ENCODE assay signal across 8 cellular contexts in the genomic region with DNA sequence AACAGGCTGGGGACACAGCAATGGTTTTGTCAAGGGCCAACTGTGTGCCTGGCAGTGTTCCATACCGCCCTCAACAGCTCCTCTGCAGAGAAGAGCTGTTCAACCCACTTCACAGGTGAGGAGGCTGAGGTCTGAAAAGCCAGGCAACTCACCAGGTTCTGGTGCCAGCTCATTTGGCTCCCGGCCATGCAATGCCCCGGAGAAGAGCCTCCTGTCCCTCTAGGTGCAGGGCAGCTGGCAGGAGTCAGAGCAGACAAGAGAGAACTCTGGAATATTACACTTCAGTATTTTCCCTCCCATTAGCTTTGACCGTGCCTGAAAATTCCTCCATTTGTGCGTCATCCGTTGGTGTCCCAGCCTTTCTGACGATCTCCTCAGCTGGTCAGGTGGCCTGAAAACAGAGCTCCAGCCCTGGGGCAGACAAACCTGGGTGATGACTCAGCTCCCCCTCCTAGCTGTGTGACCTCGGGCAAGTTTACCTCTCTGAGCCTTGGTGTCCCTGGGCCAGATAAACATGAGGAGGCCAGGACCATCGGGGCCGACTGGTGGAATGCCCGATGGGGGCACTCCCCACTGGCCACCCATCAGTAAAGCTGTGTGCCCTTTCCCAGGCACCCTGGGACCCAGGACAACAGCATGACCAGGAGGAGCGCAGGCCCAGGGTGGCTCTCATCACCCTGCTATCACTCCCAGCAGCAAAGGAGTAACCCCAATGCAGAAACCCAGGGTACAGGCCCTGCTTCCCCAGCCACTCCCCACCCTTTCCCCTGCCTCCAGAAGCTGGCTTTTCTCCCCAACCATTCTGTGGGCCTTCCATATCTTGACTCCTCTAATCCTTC. TPM values are rescaled to one million over a fixed set of nuclear protein-coding genes. Genes with fewer than 3 reads are reported as not detected.
DNase-seq lines count a peak whose midpoint lies in the region; ATAC-seq, FAIRE-seq and TF ChIP-seq lines count a peak whose summit lies in the region.

No MANE protein-coding gene starts in this region.

- H3K4me3 ChIP-seq in endocrine pancreas (ENCODE audit: control insufficient read depth, insufficient read depth, low read length), result no peak overlapping the region

- H3K4me3 Mint-ChIP-seq in natural killer cell treated with Interleukin-12 subunit alpha and Interleukin-12 subunit beta and Interleukin-15 and Interleukin-18, amount 100 ng/mL, for 72 hours, result peak overlapping the region; percentile 84

- peak overlapping the region; percentile 55 for H3K9ac ChIP-seq in endocrine pancreas (ENCODE audit: control insufficient read depth, insufficient read depth, low read length)

- peak; percentile 74 for DNase-seq in H4 (ENCODE audit: low spot score)
- peak; percentile 88 for DNase-seq in RPMI7951 (ENCODE audit: low read depth)
- no peak for DNase-seq in natural killer cell treated with Interleukin-12 subunit alpha and Interleukin-12 subunit beta and Interleukin-15 and Interleukin-18, amount 100 ng/mL, for 72 hours (ENCODE audit: low spot score)
- no peak for DNase-seq in superior temporal gyrus (ENCODE audit: extremely low spot score)
- no peak for DNase-seq in D721Med (ENCODE audit: insufficient read length, low spot score)

- TF ChIP-seq CTCF in D721Med (IDR thresholded peaks at IDR 0.05; ENCODE audit: insufficient read depth, missing control alignments), result no peak

- no peaks in the 10 kb centered on the region for H3K36me3 Mint-ChIP-seq in natural killer cell treated with Interleukin-12 subunit alpha and Interleukin-12 subunit beta and Interleukin-15 and Interleukin-18, amount 100 ng/mL, for 72 hours

- no peaks in the 10 kb centered on the region for H3K9me3 Mint-ChIP-seq in natural killer cell treated with Interleukin-12 subunit alpha and Interleukin-12 subunit beta and Interleukin-15 and Interleukin-18, amount 100 ng/mL, for 72 hours

- H3K27me3 Mint-ChIP-seq in natural killer cell treated with Interleukin-12 subunit alpha and Interleukin-12 subunit beta and Interleukin-15 and Interleukin-18, amount 100 ng/mL, for 72 hours, result no peaks in the 10 kb centered on the region

- no peak for ATAC-seq in natural killer cell treated with Interleukin-12 subunit alpha and Interleukin-12 subunit beta and Interleukin-15 and Interleukin-18, amount 100 ng/mL, for 72 hours
- ATAC-seq in GM18520 (IDR thresholded peaks at IDR 0.05; ENCODE audit: unreplicated experiment), result no peak
- ATAC-seq in GM21576 (IDR thresholded peaks at IDR 0.05; ENCODE audit: unreplicated experiment), result no peak

- H3K36me3 ChIP-seq in endocrine pancreas (ENCODE audit: control insufficient read depth, insufficient read depth, low read length), result no peaks in the 10 kb centered on the region

- H3K4me1 ChIP-seq in endocrine pancreas (ENCODE audit: control insufficient read depth, insufficient read depth, low read length), result no peaks in the 10 kb centered on the region

- H3K27me3 ChIP-seq in endocrine pancreas (ENCODE audit: control insufficient read depth, insufficient read depth, low read length), result no peaks in the 10 kb centered on the region

- H3K4me1 Mint-ChIP-seq in natural killer cell treated with Interleukin-12 subunit alpha and Interleukin-12 subunit beta and Interleukin-15 and Interleukin-18, amount 100 ng/mL, for 72 hours (ENCODE audit: low read depth in 2 of 2), result peaks cover 36 to 38% of the 10 kb centered on the region in 2 donors

- FAIRE-seq in D721Med (lab: Jason Lieb, UNC), result no peak

- peak overlapping the region; percentile 89 to 97 for H3K27ac Mint-ChIP-seq in natural killer cell treated with Interleukin-12 subunit alpha and Interleukin-12 subunit beta and Interleukin-15 and Interleukin-18, amount 100 ng/mL, for 72 hours

- H3K9me3 ChIP-seq in endocrine pancreas (ENCODE audit: control insufficient read depth, low read length), result no peaks in the 10 kb centered on the region

RNA-seq across cellular contexts. Expression of gene C1QTNF6, which starts 9.6 kb away (rescaled TPM):
- 4.9 and 6.3 TPM in 2 replicates for total RNA-seq in H4 (2014; rRNA removed; shearing (Covaris generic))
- 2.0 and 2.2 TPM in 2 replicates for total RNA-seq in RPMI7951 (2014; rRNA removed; shearing (Covaris generic))
- total RNA-seq in natural killer cell treated with Interleukin-12 subunit alpha and Interleukin-12 subunit beta and Interleukin-15 and Interleukin-18, amount 100 ng/mL, for 72 hours, result 1 to 10 TPM; 1.3 to 3.9 TPM

RNA-seq across cellular contexts. Expression of gene SSTR3, which starts 14.6 kb away (rescaled TPM):
- not detected in 2 replicates for total RNA-seq in H4 (2014; rRNA removed; shearing (Covaris generic))
- not detected in 2 replicates for total RNA-seq in RPMI7951 (2014; rRNA removed; shearing (Covaris generic))
- under 1 TPM; 0.11 to 0.29 TPM for total RNA-seq in natural killer cell treated with Interleukin-12 subunit alpha and Interleukin-12 subunit beta and Interleukin-15 and Interleukin-18, amount 100 ng/mL, for 72 hours

RNA-seq across cellular contexts. Expression of gene RAC2, which starts 46.4 kb away (rescaled TPM):
- 15.5 and 20.9 TPM in 2 replicates for total RNA-seq in H4 (2014; rRNA removed; shearing (Covaris generic))
- 138 and 151 TPM in 2 replicates for total RNA-seq in RPMI7951 (2014; rRNA removed; shearing (Covaris generic))
- 1,000 to 10,000 TPM in 1 of 2 donors, 100 to 1,000 TPM in 1; 666 to 1,078 TPM for total RNA-seq in natural killer cell treated with Interleukin-12 subunit alpha and Interleukin-12 subunit beta and Interleukin-15 and Interleukin-18, amount 100 ng/mL, for 72 hours

RNA-seq across cellular contexts. Expression of gene IL2RB, which starts 48.0 kb away (rescaled TPM):
- 0.08 TPM in 1 of 2 replicates, not detected in the other for total RNA-seq in H4 (2014; rRNA removed; shearing (Covaris generic))
- total RNA-seq in RPMI7951 (2014; rRNA removed; shearing (Covaris generic)), result 0.10 TPM in 1 of 2 replicates, not detected in the other
- 100 to 1,000 TPM; 508 to 635 TPM for total RNA-seq in natural killer cell treated with Interleukin-12 subunit alpha and Interleukin-12 subunit beta and Interleukin-15 and Interleukin-18, amount 100 ng/mL, for 72 hours

Comparison
In these comparisons a context has a peak if more than half of its experiments do, and no peak if none do; other contexts are left out.
1. DNase-seq: peak in H4 (single experiment) and RPMI7951 (single experiment); none in natural killer cell treated with Interleukin-12 subunit alpha and Interleukin-12 subunit beta and Interleukin-15 and Interleukin-18, amount 100 ng/mL, for 72 hours (single experiment), superior temporal gyrus (single experiment) and D721Med (single experiment).